18 cellular contexts compared by ENCODE assay signal in the genomic region with DNA sequence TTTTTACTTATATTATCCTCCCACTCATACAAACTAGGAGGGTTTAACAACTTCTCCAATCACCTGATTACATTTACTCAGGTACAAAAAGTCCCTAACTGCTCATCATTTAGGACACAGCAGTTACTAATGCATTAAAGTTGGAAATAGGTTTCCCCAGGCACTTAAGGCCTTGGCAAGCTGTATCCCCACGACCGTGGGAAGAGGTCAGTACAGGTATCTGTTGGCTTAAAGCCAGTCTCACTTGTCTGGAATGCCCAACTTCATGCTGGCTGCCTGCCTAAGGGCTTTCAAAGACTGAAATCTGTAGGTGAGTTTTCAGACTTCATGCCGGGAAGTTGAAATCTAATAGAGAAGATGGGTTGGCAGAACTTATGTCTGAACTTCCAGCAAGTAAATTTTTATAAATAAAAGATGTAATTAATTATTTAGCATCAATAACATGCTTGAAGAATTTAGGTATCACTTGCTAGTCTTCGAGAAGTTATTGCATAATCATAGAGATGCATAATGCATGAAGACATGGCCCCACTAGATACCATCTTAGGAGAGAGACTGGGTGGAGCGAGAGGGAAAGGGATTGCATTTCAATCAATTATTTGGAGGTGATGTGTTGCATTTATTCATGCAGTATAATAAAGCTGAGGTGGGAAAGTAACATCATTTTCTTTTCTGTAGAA. TPM values are rescaled to one million over a fixed set of nuclear protein-coding genes. Genes with fewer than 3 reads are reported as not detected.
DNase-seq lines count a peak whose midpoint lies in the region; ATAC-seq, FAIRE-seq and TF ChIP-seq lines count a peak whose summit lies in the region.
"Had no signal": no experiment of that assay in that cellular context is flagged by ENCODE, and none has a peak within 500 bp of the region (broad histone marks: within the 10 kb centered on the region; RNA-seq: fewer than 3 reads in every experiment).

No MANE protein-coding gene starts in this region.

- H3K79me2 ChIP-seq in SK-N-SH (ENCODE audit: insufficient read depth) = peaks cover 28% of the 10 kb centered on the region
- H3K79me2 ChIP-seq in HepG2 (ENCODE audit: insufficient read depth, low read length) = no peaks in the 10 kb centered on the region

- H3K4me2 ChIP-seq in SK-N-SH (no peak overlapping the region), HepG2 (ENCODE audit: low read depth, low read length) (no peak overlapping the region)
- H3K4me2 ChIP-seq: A549 had no signal

- no peak for FAIRE-seq in bronchial epithelial cell (lab: Jason Lieb, UNC)
- no peak for FAIRE-seq in HepG2 (lab: Jason Lieb, UNC)
- FAIRE-seq: A549, endometrium, H1 had no signal

- H3K27ac ChIP-seq in SK-N-SH (ENCODE audit: low read depth in 2 of 2, low read length in 1 of 2) = peak overlapping the region in 1 of 2 experiments; percentile 72; a peak in 2 of 4 replicates
- no peak overlapping the region for H3K27ac ChIP-seq in HepG2 (ENCODE audit: extremely low read length, insufficient read depth, low read length)
- no peak overlapping the region for H3K27ac ChIP-seq in sigmoid colon
- H3K27ac ChIP-seq: A549, gastrocnemius medialis, SJSA1, upper lobe of left lung had no signal

- TF ChIP-seq POLR2A in HepG2 (IDR thresholded peaks at IDR 0.05; ENCODE audit: insufficient read depth in 1 of 2, low read depth in 2 of 2, low read length in 2 of 2) (no peak), sigmoid colon (IDR thresholded peaks at IDR 0.05) (no peak)

- H3K4me1 ChIP-seq in SK-N-SH (ENCODE audit: control insufficient read depth in 1 of 2, insufficient read depth in 2 of 2, low read depth in 1 of 2, low read length in 1 of 2) = peaks cover 0 to 14% of the 10 kb centered on the region in 2 experiments; a peak in 2 of 4 replicates
- peaks cover 68% of the 10 kb centered on the region for H3K4me1 ChIP-seq in HepG2 (ENCODE audit: insufficient read depth, low read length)
- peaks cover 0 to 10% (median 4%) of the 10 kb centered on the region in 4 donors for H3K4me1 ChIP-seq in sigmoid colon
- H3K4me1 ChIP-seq: A549, gastrocnemius medialis had no signal

- TF ChIP-seq EP300 in SK-N-SH (IDR thresholded peaks at IDR 0.05; ENCODE audit: borderline replicate concordance in 1 of 2, low read depth in 1 of 2, low read length in 1 of 2) (no peak), HepG2 (IDR thresholded peaks at IDR 0.05; ENCODE audit: low read depth in 2 of 2, low read length in 2 of 2) (no peak), HepG2 (CRISPR knock-in tag; IDR thresholded peaks at IDR 0.05; ENCODE audit: borderline replicate concordance) (no peak), sigmoid colon (IDR thresholded peaks at IDR 0.05) (no peak)

- POLR2A ChIA-PET in SK-N-SH (lab: Yijun Ruan, JAX) (no interaction called here), HepG2 (lab: Yijun Ruan, JAX) (no interaction called here)

- DNase-seq in SK-N-SH = no peak
- DNase-seq in bronchial epithelial cell (ENCODE audit: low read depth) = peak; percentile 97
- no peak for DNase-seq in HepG2 (ENCODE audit: low spot score)
- no peak for DNase-seq in activated CD4-positive, alpha-beta T cell treated with anti-CD3 and anti-CD28 coated beads, Interleukin-2, amount 50 U/mL, for 48 hours
- DNase-seq in sigmoid colon = no peak
- DNase-seq: activated naive CD8-positive, alpha-beta T cell treated with anti-CD3 and anti-CD28 coated beads, Interleukin-2, amount 10 ng/mL, durations not matched to agents 7 days and 5 days; activated T-cell treated with anti-CD3 and anti-CD28 coated beads, Interleukin-2, amount 50 U/mL, for 4 hours; CD4-positive, alpha-beta T cell; gastrocnemius medialis; occipital lobe had no signal

- no peak for TF ChIP-seq RAD21 in SK-N-SH (IDR thresholded peaks at IDR 0.05; ENCODE audit: low read length)
- TF ChIP-seq RAD21 in HepG2 (CRISPR knock-in tag; IDR thresholded peaks at IDR 0.05) = no peak

- in situ Hi-C loops in HepG2 (cut with HindIII; ENCODE audit: extremely low pct_ligation_motif_present, low pct_unique_long_range_greater_than_20kb) = no loop called here

- no TSS peak for BruUV-seq in HepG2 (replicated peaks; lab: Mats Ljungman, UMichigan)

- H3K4me3 ChIP-seq in SK-N-SH (ENCODE audit: low read depth in 2 of 2, low read length in 1 of 2) (no peak overlapping the region), bronchial epithelial cell (ENCODE audit: low read depth, low read length) (no peak overlapping the region), HepG2 (replicated peaks in 1 of 3; ENCODE audit: insufficient read depth in 1 of 3, low read depth in 2 of 3, low read length in 3 of 3) (no peak overlapping the region), sigmoid colon (no peak overlapping the region)
- H3K4me3 ChIP-seq: A549, gastrocnemius medialis, SJSA1, upper lobe of left lung had no signal

- no peaks in the 10 kb centered on the region for H3K36me3 ChIP-seq in SK-N-SH (replicated peaks in 1 of 2; ENCODE audit: control insufficient read depth in 1 of 2, insufficient read depth in 2 of 2, low read length in 1 of 2)
- no peaks in the 10 kb centered on the region for H3K36me3 ChIP-seq in bronchial epithelial cell (ENCODE audit: control insufficient read depth, insufficient read depth, low read length)
- H3K36me3 ChIP-seq in HepG2 (replicated peaks in 1 of 2; ENCODE audit: control insufficient read depth in 1 of 2, insufficient read depth in 2 of 2, low read length in 2 of 2) = no peaks in the 10 kb centered on the region
- no peaks in the 10 kb centered on the region for H3K36me3 ChIP-seq in sigmoid colon
- H3K36me3 ChIP-seq: gastrocnemius medialis, SJSA1, upper lobe of left lung had no signal

- TF ChIP-seq CTCF in SK-N-SH (IDR thresholded peaks at IDR 0.05) = no peak
- TF ChIP-seq CTCF in bronchial epithelial cell (IDR thresholded peaks at IDR 0.05; ENCODE audit: insufficient read depth, low read length, severe bottlenecking) = no peak
- TF ChIP-seq CTCF in HepG2 (CRISPR knock-in tag; IDR thresholded peaks at IDR 0.05) = no peak
- TF ChIP-seq CTCF in sigmoid colon (IDR thresholded peaks at IDR 0.05) = no peak

- WGBS in SK-N-SH (ENCODE audit: low lambda C conversion rate) = 81% methylated on average over 5 of the region's 5 CpGs
- WGBS in HepG2 (ENCODE audit: low lambda C conversion rate) = 28% methylated on average over 5 of the region's 5 CpGs
- 57 to 80% methylated on average over 5 of the region's 5 CpGs for WGBS in sigmoid colon, 2 donors

- CTCF ChIA-PET in SK-N-SH (lab: Yijun Ruan, JAX) (no interaction called here), HepG2 (lab: Yijun Ruan, JAX; ENCODE audit: low intra/inter-chr PET ratio, low total read pairs) (no interaction called here)

- H2AFZ ChIP-seq in SK-N-SH (ENCODE audit: low read depth) (no peak overlapping the region), HepG2 (ENCODE audit: low read length) (no peak overlapping the region)

- ATAC-seq in SK-N-SH treated with all-trans-retinoic acid at 6 μM for 48 hours = no peak
- no peak for ATAC-seq in HepG2
- no peak for ATAC-seq in GM18873 (IDR thresholded peaks at IDR 0.05; ENCODE audit: low FRiP score, unreplicated experiment)
- ATAC-seq in GM19324 (IDR thresholded peaks at IDR 0.05; ENCODE audit: low FRiP score, unreplicated experiment) = no peak
- ATAC-seq: A549; activated T-cell treated with anti-CD3 and anti-CD28 coated beads, Interleukin-2, amount 50 U/mL, for 4 hours; gastrocnemius medialis had no signal

- H3K9ac ChIP-seq in SK-N-SH (peak overlapping the region; percentile 17; the same call in 1 of the 2 replicates), HepG2 (ENCODE audit: insufficient read depth, low read depth, low read length) (no peak overlapping the region)

- intact Hi-C loops in HepG2 (cut with micrococcal nuclease; ENCODE audit: unreplicated experiment) = no loop called here
- intact Hi-C loops in sigmoid colon (cut with DNase I) = no loop called here

- H4K20me1 ChIP-seq in SK-N-SH (ENCODE audit: insufficient read depth) = no peaks in the 10 kb centered on the region
- H4K20me1 ChIP-seq in HepG2 (ENCODE audit: insufficient read depth, low read length) = no peaks in the 10 kb centered on the region

- H3K9me2 ChIP-seq in SK-N-SH = no peaks in the 10 kb centered on the region

- H3K9me3 ChIP-seq in SK-N-SH (no peaks in the 10 kb centered on the region), HepG2 (ENCODE audit: low read length) (no peaks in the 10 kb centered on the region), sigmoid colon (no peaks in the 10 kb centered on the region)
- H3K9me3 ChIP-seq: A549, gastrocnemius medialis, SJSA1, upper lobe of left lung had no signal

- H3K27me3 ChIP-seq in SK-N-SH (ENCODE audit: insufficient read depth) (no peaks in the 10 kb centered on the region), bronchial epithelial cell (ENCODE audit: control insufficient read depth, insufficient read depth, low read length) (no peaks in the 10 kb centered on the region), HepG2 (ENCODE audit: control insufficient read depth in 1 of 2, insufficient read depth in 2 of 2, low read length in 2 of 2) (no peaks in the 10 kb centered on the region), sigmoid colon (no peaks in the 10 kb centered on the region)
- H3K27me3 ChIP-seq: gastrocnemius medialis, SJSA1, upper lobe of left lung had no signal

- H3F3A ChIP-seq in SK-N-SH (replicated peaks; ENCODE audit: insufficient read depth) = peaks cover 11% of the 10 kb centered on the region

RNA-seq across cellular contexts. Expression of a gene that starts 54.2 kb away (rescaled TPM):
- polyA plus RNA-seq in SK-N-SH (2012; rRNA removed) = 23.7 and 28.0 TPM in 2 replicates
- 25.6 and 27.2 TPM in 2 replicates for polyA plus RNA-seq in SK-N-SH (2012; cell fraction: cytosol; rRNA removed)
- polyA plus RNA-seq in SK-N-SH (2012; cell fraction: nucleus; rRNA removed) = 11.2 and 15.2 TPM in 2 replicates
- total RNA-seq in bronchial epithelial cell = 1.3 and 4.2 TPM in 2 replicates
- not detected in 2 replicates for total RNA-seq in HepG2 (2016; rRNA removed; fragmentation: Illumina TruSeq; extraction: Trizol)
- not detected in 2 replicates for total RNA-seq in HepG2 (2016; cell fraction: cytosol; rRNA removed; fragmentation: Illumina TruSeq; extraction: Trizol; ENCODE audit: low read depth)
- not detected in 2 replicates for total RNA-seq in HepG2 (2016; cell fraction: insoluble cytoplasmic fraction; rRNA removed; fragmentation: Illumina TruSeq; extraction: Trizol)
- total RNA-seq in HepG2 (2016; cell fraction: membrane; rRNA removed; fragmentation: Illumina TruSeq; extraction: Trizol) = not detected in 2 replicates
- not detected in 2 replicates for total RNA-seq in HepG2 (2016; cell fraction: nucleus; rRNA removed; fragmentation: Illumina TruSeq; extraction: Trizol)
- not detected in 2 replicates for polyA plus RNA-seq in HepG2 (2011; rRNA removed)
- not detected in 2 replicates for polyA plus RNA-seq in HepG2 (2011; cell fraction: cytosol; rRNA removed)
- polyA plus RNA-seq in HepG2 (2011; cell fraction: nucleus; rRNA removed) = not detected in 2 replicates
- polyA plus RNA-seq in HepG2 (2012) = not detected in 2 replicates
- polyA plus RNA-seq in HepG2 (2016; cell fraction: cytosol; fragmentation: Illumina TruSeq; extraction: Trizol; ENCODE audit: low read depth) = not detected in 2 replicates
- polyA plus RNA-seq in HepG2 (2016; cell fraction: insoluble cytoplasmic fraction; fragmentation: Illumina TruSeq; extraction: Trizol; ENCODE audit: low read depth) = not detected in 2 replicates
- not detected in 2 replicates for polyA plus RNA-seq in HepG2 (2016; cell fraction: membrane; fragmentation: Illumina TruSeq; extraction: Trizol; ENCODE audit: low read depth)
- polyA plus RNA-seq in HepG2 (2016; cell fraction: nucleus; fragmentation: Illumina TruSeq; extraction: Trizol; ENCODE audit: insufficient read depth, low read depth) = 0.15 TPM in 1 of 2 replicates, not detected in the other
- polyA minus RNA-seq in HepG2 (2011; rRNA and poly(A)+ RNA removed; ENCODE audit: low replicate concordance) = 1.8 TPM in 1 of 2 replicates, not detected in the other
- polyA minus RNA-seq in HepG2 (2011; cell fraction: cytosol; rRNA and poly(A)+ RNA removed) = not detected in 2 replicates
- polyA minus RNA-seq in HepG2 (2011; cell fraction: nucleus; rRNA and poly(A)+ RNA removed) = not detected in 2 replicates
- total RNA-seq in sigmoid colon = 10 to 100 TPM; 27.3 to 30.7 (median 29.0) TPM
- 1 to 10 TPM in 2 of 3 donors, under 1 TPM in 1; 0.69 to 4.7 (median 1.2) TPM for polyA plus RNA-seq in sigmoid colon
